ENCODE assay signal across 9 cellular contexts in genomic region chr5:132425975-132426524, GRCh38. TPM values are rescaled to one million over a fixed set of nuclear protein-coding genes. Genes with fewer than 3 reads are reported as not detected.
DNase-seq lines count a peak whose midpoint lies in the region; ATAC-seq and TF ChIP-seq lines count a peak whose summit lies in the region.
"Had no signal": no experiment of that assay in that cellular context is flagged by ENCODE, and none has a peak within 500 bp of the region (broad histone marks: within the 10 kb centered on the region; RNA-seq: fewer than 3 reads in every experiment).

No MANE protein-coding gene starts in this region.

- no peak for DNase-seq in naive thymus-derived CD8-positive, alpha-beta T cell
- no peak for DNase-seq in Kasumi-1 (lab: John Stamatoyannopoulos, UW)
- no peak for DNase-seq in epidermal melanocyte (ENCODE audit: insufficient read length, low spot score)

- H3K4me1 Mint-ChIP-seq in naive thymus-derived CD8-positive, alpha-beta T cell, result peaks cover 54 to 100% (median 98%) of the 10 kb centered on the region in 4 donors

- H3K9me3 Mint-ChIP-seq in naive thymus-derived CD8-positive, alpha-beta T cell, result no peaks in the 10 kb centered on the region

- POLR2A ChIA-PET in naive thymus-derived CD8-positive, alpha-beta T cell (lab: Charles Lee), result interaction anchor here (0.5 to 12.3 kb wide), 15 partner anchors 10 to 1533 kb away, joined by 3 to 274 read pairs (median 7); partner anchors contain the start of genes IRF1 and RAD50

- peak overlapping the region; percentile 54 to 90 (median 78) for H3K4me3 Mint-ChIP-seq in naive thymus-derived CD8-positive, alpha-beta T cell

- ATAC-seq in HG02759 (IDR thresholded peaks at IDR 0.05; ENCODE audit: unreplicated experiment) (peak; percentile 2), GM19324 (IDR thresholded peaks at IDR 0.05; ENCODE audit: low FRiP score, unreplicated experiment) (no peak), GM21390 (IDR thresholded peaks at IDR 0.05; ENCODE audit: unreplicated experiment) (no peak)
- no peak for ATAC-seq in naive thymus-derived CD8-positive, alpha-beta T cell

- no peaks in the 10 kb centered on the region for H3K27me3 Mint-ChIP-seq in naive thymus-derived CD8-positive, alpha-beta T cell
- H3K27me3 Mint-ChIP-seq: progenitor cell of endocrine pancreas had no signal

- 75 to 89% (median 76%) methylated on average over 7 of the region's 7 CpGs for WGBS in adipose tissue, 3 donors

- peaks cover 0 to 19% (median 8%) of the 10 kb centered on the region in 3 donors for H3K36me3 Mint-ChIP-seq in naive thymus-derived CD8-positive, alpha-beta T cell

- H3K27ac Mint-ChIP-seq in naive thymus-derived CD8-positive, alpha-beta T cell, result peak overlapping the region; percentile 95 to 100 (median 98)
- H3K27ac Mint-ChIP-seq: progenitor cell of endocrine pancreas had no signal

- H3K27ac ChIP-seq in C4-2B (peak overlapping the region; percentile 1; the same call in 1 of the 2 replicates), adipose tissue (ENCODE audit: low read depth, low read length) (peak overlapping the region; percentile 86)

- no peak for TF ChIP-seq CTCF in C4-2B (conservative IDR thresholded peaks at IDR 0.05)

RNA-seq across cellular contexts. Expression of gene SLC22A5, which starts 56.5 kb away (rescaled TPM):
- 1 to 10 TPM; 3.0 to 6.6 (median 5.1) TPM for polyA plus RNA-seq in adipose tissue
- total RNA-seq in naive thymus-derived CD8-positive, alpha-beta T cell, result 10 to 100 TPM in 1 of 2 experiments, 1 to 10 TPM in 1; 9.9 to 11.1 TPM
- 1 to 10 TPM; 1.9 to 3.2 (median 2.0) TPM for polyA plus RNA-seq in naive thymus-derived CD8-positive, alpha-beta T cell
